Comparison of ENCODE assay signal across 8 cellular contexts in genomic region chr1:149849947-149850360, GRCh38. TPM values are rescaled to one million over a fixed set of nuclear protein-coding genes. Genes with fewer than 3 reads are reported as not detected.
A peak's percentile ranks its signal among the peaks of the same experiment; 100 is the strongest.
DNase-seq lines count a peak whose midpoint lies in the region; ATAC-seq, FAIRE-seq and TF ChIP-seq lines count a peak whose summit lies in the region.

No MANE protein-coding gene starts in this region.

- H3K56ac ChIP-seq in mesendoderm (ENCODE audit: low read length): peak overlapping the region; percentile 85

- H3K4me2 ChIP-seq in mesendoderm (ENCODE audit: low read length): peak overlapping the region; percentile 47

- POLR2A ChIA-PET in CD4-positive, alpha-beta memory T cell (lab: Charles Lee; ENCODE audit: partially characterized antibody): interaction anchor here (1.0 to 7.9 kb wide), 5 partner anchors 36 to 302 kb away, joined by 4 to 526 read pairs (median 5); partner anchors contain the start of genes BOLA1 and PLEKHO1

- no peak overlapping the region for H2BK5ac ChIP-seq in mesendoderm (ENCODE audit: low read length)

- peaks cover 4% of the 10 kb centered on the region for H3K79me1 ChIP-seq in mesendoderm (ENCODE audit: low read length)

- no peak overlapping the region for H2AK5ac ChIP-seq in mesendoderm (ENCODE audit: low read length)

- H3K4me3 ChIP-seq in CD4-positive, alpha-beta memory T cell (ENCODE audit: low read length in 2 of 2): peak overlapping the region; percentile 53 to 62
- H3K4me3 ChIP-seq in MG63 (peak overlapping the region; percentile 65), bronchial epithelial cell (ENCODE audit: low read depth, low read length) (peak overlapping the region; percentile 42), mesendoderm (ENCODE audit: low read length) (peak overlapping the region; percentile 69), urinary bladder (ENCODE audit: low read depth, low read length) (peak overlapping the region; percentile 50)

- no peak overlapping the region for H4K8ac ChIP-seq in mesendoderm (ENCODE audit: low read depth, low read length)

- no peak overlapping the region for H4K5ac ChIP-seq in mesendoderm (ENCODE audit: low read length)

- H3K9me3 Mint-ChIP-seq in CD4-positive, alpha-beta memory T cell: no peaks in the 10 kb centered on the region

- CTCF ChIA-PET in CD4-positive, alpha-beta memory T cell (lab: Charles Lee; ENCODE audit: partially characterized antibody): interaction anchor here (1.7 to 2.6 kb wide), 2 partner anchors 34 to 38 kb away, joined by 5 to 15 read pairs; a partner anchor contains a TSS

- H2BK15ac ChIP-seq in mesendoderm (replicated peaks; ENCODE audit: low read depth): peak overlapping the region; percentile 19

- H3K4me1 ChIP-seq in CD4-positive, alpha-beta memory T cell (ENCODE audit: insufficient read depth, low read length): peaks cover 50% of the 10 kb centered on the region
- H3K4me1 ChIP-seq in mesendoderm (ENCODE audit: control insufficient read depth, low read depth, low read length) (peaks cover 11% of the 10 kb centered on the region), urinary bladder (ENCODE audit: insufficient read depth) (no peaks in the 10 kb centered on the region)

- H2BK120ac ChIP-seq in mesendoderm (ENCODE audit: low read depth, low read length): peak overlapping the region; percentile 67

- no peaks in the 10 kb centered on the region for H3K27me3 ChIP-seq in CD4-positive, alpha-beta memory T cell (ENCODE audit: insufficient read depth, low read length)
- H3K27me3 ChIP-seq in MG63 (no peaks in the 10 kb centered on the region), bronchial epithelial cell (ENCODE audit: control insufficient read depth, insufficient read depth, low read length) (no peaks in the 10 kb centered on the region), mesendoderm (ENCODE audit: insufficient read depth, low read length, poor library complexity) (no peaks in the 10 kb centered on the region)

- H3K9me3 ChIP-seq in CD4-positive, alpha-beta memory T cell (ENCODE audit: control insufficient read depth in 1 of 2, low read length in 2 of 2): no peaks in the 10 kb centered on the region
- H3K9me3 ChIP-seq in MG63: no peaks in the 10 kb centered on the region

- no CpG with 5 or more reads among the region's 9 CpGs for whole genome bisulfite sequencing in mesendoderm (ENCODE audit: extremely low coverage, insufficient coverage, low lambda C conversion rate)
- WGBS in urinary bladder: 3% methylated on average over 9 of the region's 9 CpGs

- no peaks in the 10 kb centered on the region for H3K27me3 Mint-ChIP-seq in CD4-positive, alpha-beta memory T cell

- H3K27ac ChIP-seq in CD4-positive, alpha-beta memory T cell (ENCODE audit: low read depth, low read length): peak overlapping the region; percentile 83
- no peak overlapping the region for H3K27ac ChIP-seq in mesendoderm (ENCODE audit: low read depth, low read length)
- H3K27ac ChIP-seq in urinary bladder (ENCODE audit: low read depth): peak overlapping the region; percentile 23

- no peak for FAIRE-seq in bronchial epithelial cell (lab: Jason Lieb, UNC)

- no peak for ATAC-seq in HG03571 (IDR thresholded peaks at IDR 0.05; ENCODE audit: unreplicated experiment)

- H3K9ac ChIP-seq in mesendoderm (ENCODE audit: low read length): peak overlapping the region; percentile 81

- H3K4me3 Mint-ChIP-seq in CD4-positive, alpha-beta memory T cell: peak overlapping the region; percentile 86 to 97 (median 93)

- H3K4ac ChIP-seq in mesendoderm (ENCODE audit: low read depth, low read length): peak overlapping the region; percentile 16

- no peak overlapping the region for H3K23ac ChIP-seq in mesendoderm (ENCODE audit: low read length)

- peak overlapping the region; percentile 85 to 99 (median 91) for H3K27ac Mint-ChIP-seq in CD4-positive, alpha-beta memory T cell

- intact Hi-C loops in CD4-positive, alpha-beta memory T cell (cut with micrococcal nuclease): no loop called here

- peaks cover 39 to 52% (median 47%) of the 10 kb centered on the region in 4 donors for H3K4me1 Mint-ChIP-seq in CD4-positive, alpha-beta memory T cell

- peaks cover 8 to 25% of the 10 kb centered on the region in 2 donors for H3K36me3 Mint-ChIP-seq in CD4-positive, alpha-beta memory T cell

- DNase-seq in CD4-positive, alpha-beta memory T cell: peak; percentile 16 to 32 (median 30)
- DNase-seq in MG63 (no peak), bronchial epithelial cell (ENCODE audit: low read depth) (peak; percentile 39), mesendoderm (peak; percentile 22), GOT3 (lab: John Stamatoyannopoulos, UW) (no peak), NCI-H2029 treated with DMSO at 0.1 percent for 48 hours (lab: John Stamatoyannopoulos, UW) (no peak)

- peaks cover 34% of the 10 kb centered on the region for H3K79me2 ChIP-seq in mesendoderm (ENCODE audit: control insufficient read depth, insufficient read depth, low read length)

- no peak for TF ChIP-seq CTCF in bronchial epithelial cell (IDR thresholded peaks at IDR 0.05; ENCODE audit: insufficient read depth, low read length, severe bottlenecking)

- peak overlapping the region; percentile 22 for H3K18ac ChIP-seq in mesendoderm (ENCODE audit: low read length)

- no peaks in the 10 kb centered on the region for H3K36me3 ChIP-seq in CD4-positive, alpha-beta memory T cell (ENCODE audit: insufficient read depth, low read length)
- H3K36me3 ChIP-seq in MG63 (peaks cover 23% of the 10 kb centered on the region), bronchial epithelial cell (ENCODE audit: control insufficient read depth, insufficient read depth, low read length) (no peaks in the 10 kb centered on the region), mesendoderm (ENCODE audit: control insufficient read depth, insufficient read depth, low read length) (no peaks in the 10 kb centered on the region), urinary bladder (ENCODE audit: insufficient read depth) (no peaks in the 10 kb centered on the region)

RNA-seq across cellular contexts. Expression of gene BOLA1, which starts 49.4 kb away (rescaled TPM):
- total RNA-seq in CD4-positive, alpha-beta memory T cell: 10 to 100 TPM; 25.2 TPM
- polyA plus RNA-seq in CD4-positive, alpha-beta memory T cell: 10 to 100 TPM; 25.2 to 31.4 TPM
- total RNA-seq in MG63 (2014; rRNA removed; shearing (Covaris generic); ENCODE audit: low replicate concordance): 9.5 and 33.3 TPM in 2 replicates
- total RNA-seq in bronchial epithelial cell (17.6 and 22.9 TPM in 2 replicates), urinary bladder (11.4 TPM)
- polyA plus RNA-seq in mesendoderm (2013, experiment 1 of 2): 6.0 TPM
- 6.8 TPM for polyA plus RNA-seq in mesendoderm (2013, experiment 2 of 2)
- 34.2 TPM for polyA plus RNA-seq in urinary bladder

Comparison
In these comparisons a context has a peak if more than half of its experiments do, and no peak if none do; other contexts are left out.
1. DNase-seq: peak in CD4-positive, alpha-beta memory T cell (5 of 5), bronchial epithelial cell (single experiment) and mesendoderm (single experiment); none in MG63 (single experiment), GOT3 (single experiment) and NCI-H2029 treated with DMSO at 0.1 percent for 48 hours (single experiment).
2. Peak in every context shown above with its lines, with median percentiles within 50 percentile points of each other: H3K4me3 ChIP-seq.